8 cellular contexts compared by ENCODE assay signal in genomic region chr12:95117178-95117599, GRCh38. TPM values are rescaled to one million over a fixed set of nuclear protein-coding genes. Genes with fewer than 3 reads are reported as not detected.
DNase-seq lines count a peak whose midpoint lies in the region; ATAC-seq, FAIRE-seq and TF ChIP-seq lines count a peak whose summit lies in the region.

No MANE protein-coding gene starts in this region.

- CTCF ChIA-PET in K562 (lab: Yijun Ruan, JAX; ENCODE audit: low intra/inter-chr PET ratio): interaction anchor here (0.5 to 2.6 kb wide), 5 partner anchors 100 to 967 kb away, joined by 3 to 32 read pairs (median 4); partner anchors contain the start of genes FGD6 and VEZT

- no peak for TF ChIP-seq POLR2A in K562 (conservative IDR thresholded peaks at IDR 0.05)

- H4K20me1 ChIP-seq in K562 (replicated peaks; ENCODE audit: control insufficient read depth, insufficient read depth, low read length): no peaks in the 10 kb centered on the region

- peak; percentile 1 to 15 for DNase-seq in NCI-H187 (lab: John Stamatoyannopoulos, UW)
- peak; percentile 31 for DNase-seq in T1000 (lab: John Stamatoyannopoulos, UW)
- DNase-seq in K562 (ENCODE audit: extremely low read depth in 1 of 4, low spot score in 3 of 4): peak; percentile 54 to 84 (median 60)
- DNase-seq in iPS-NIHi11 (ENCODE audit: low spot score): peak; percentile 56
- DNase-seq in stimulated activated CD4-positive, alpha-beta T cell treated with anti-CD3 and anti-CD28 coated beads, Interleukin-15, amount 100 ng/mL, for 1 hour (ENCODE audit: low read depth in 1 of 2, low spot score in 1 of 2): peak; percentile 10 to 22
- DNase-seq in OCI-M2 (lab: John Stamatoyannopoulos, UW; ENCODE audit: unreplicated experiment): no peak

- TF ChIP-seq RAD21 in K562 (CRISPR knock-in tag; conservative IDR thresholded peaks at IDR 0.05 in 1 of 2, IDR thresholded peaks at IDR 0.05 in 1 of 2): peak; percentile 94 to 97

- TF ChIP-seq CTCF in GM12875 (IDR thresholded peaks at IDR 0.05; ENCODE audit: borderline replicate concordance, insufficient read depth, low read depth, low read length) (peak; percentile 40; the same call in 1 of the 2 replicates), K562 (IDR thresholded peaks at IDR 0.05 in 2 of 3, conservative IDR thresholded peaks at IDR 0.05 in 1 of 3; ENCODE audit: insufficient read depth in 2 of 3, low read depth in 1 of 3, low read length in 3 of 3) (peak; percentile 52 to 78 (median 66); a peak in 5 of 6 replicates)

- no peak overlapping the region for H3K9ac ChIP-seq in K562 (ENCODE audit: insufficient read depth in 1 of 2, low read depth in 2 of 2, low read length in 2 of 2)

- no peaks in the 10 kb centered on the region for H3K9me3 ChIP-seq in K562 (replicated peaks; ENCODE audit: control insufficient read depth, insufficient read depth, low read depth, low read length)

- no peak overlapping the region for H2AFZ ChIP-seq in K562 (ENCODE audit: low read depth, low read length)

- H3K4me3 ChIP-seq in GM12875 (ENCODE audit: low read depth, low read length) (no peak overlapping the region), K562 (no peak overlapping the region)

- POLR2A ChIA-PET in K562 (lab: Yijun Ruan, JAX): interaction anchor here (1.1 kb wide), 1 partner anchor 219 kb away, joined by 5 read pairs; no protein-coding TSS in a partner anchor

- BruUV-seq in K562 (replicated peaks; lab: Mats Ljungman, UMichigan): no TSS peak

- H3K36me3 ChIP-seq in K562 (ENCODE audit: control insufficient read depth, insufficient read depth, low read length): peaks cover 5% of the 10 kb centered on the region; the same call in 1 of the 3 replicates

- WGBS in K562 (ENCODE audit: insufficient coverage, low coverage, missing lambda C conversion rate): 0% methylated on average over 2 of the region's 2 CpGs

- no peak overlapping the region for H3K27ac ChIP-seq in K562 (ENCODE audit: extremely low read depth, low read depth, low read length)

- no peaks in the 10 kb centered on the region for H3K9me1 ChIP-seq in K562 (ENCODE audit: control insufficient read depth, insufficient read depth, low read length)

- ATAC-seq in HG02763 (IDR thresholded peaks at IDR 0.05; ENCODE audit: unreplicated experiment) (peak; percentile 72), K562 (peak; percentile 97)

- H3K27me3 ChIP-seq in K562 (ENCODE audit: control insufficient read depth in 2 of 2, insufficient read depth in 2 of 2, low read length in 2 of 2): no peaks in the 10 kb centered on the region

- no peaks in the 10 kb centered on the region; a peak in 1 of 5 replicates for H3K4me1 ChIP-seq in K562 (replicated peaks in 1 of 2; ENCODE audit: control insufficient read depth in 2 of 2, insufficient read depth in 2 of 2, low read length in 2 of 2)

- H3K79me2 ChIP-seq in K562 (ENCODE audit: control insufficient read depth, insufficient read depth, low read length): no peaks in the 10 kb centered on the region

- intact Hi-C loops in K562 (cut with micrococcal nuclease): loop anchor here (1.0 kb wide), 3 partner anchors 100 to 417 kb away; partner anchors contain the start of genes FGD6 and VEZT

- in situ Hi-C loops in K562 (cut with MboI): loop anchor here (5.0 kb wide), 1 partner anchor 415 kb away; no protein-coding TSS in a partner anchor

- no peak for TF ChIP-seq EP300 in K562 (IDR thresholded peaks at IDR 0.05; ENCODE audit: low read length)

- H3K4me2 ChIP-seq in K562 (ENCODE audit: insufficient read depth, low read length): no peak overlapping the region

- peak; percentile 91 for FAIRE-seq in K562 (lab: Jason Lieb, UNC)

TF ChIP-seq in K562, 482 proteins besides CTCF, POLR2A, EP300 and RAD21 (continues in another document):
- TF ChIP-seq, protein P1, sequence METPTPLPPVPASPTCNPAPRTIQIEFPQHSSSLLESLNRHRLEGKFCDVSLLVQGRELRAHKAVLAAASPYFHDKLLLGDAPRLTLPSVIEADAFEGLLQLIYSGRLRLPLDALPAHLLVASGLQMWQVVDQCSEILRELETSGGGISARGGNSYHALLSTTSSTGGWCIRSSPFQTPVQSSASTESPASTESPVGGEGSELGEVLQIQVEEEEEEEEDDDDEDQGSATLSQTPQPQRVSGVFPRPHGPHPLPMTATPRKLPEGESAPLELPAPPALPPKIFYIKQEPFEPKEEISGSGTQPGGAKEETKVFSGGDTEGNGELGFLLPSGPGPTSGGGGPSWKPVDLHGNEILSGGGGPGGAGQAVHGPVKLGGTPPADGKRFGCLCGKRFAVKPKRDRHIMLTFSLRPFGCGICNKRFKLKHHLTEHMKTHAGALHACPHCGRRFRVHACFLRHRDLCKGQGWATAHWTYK (CRISPR knock-in tag; IDR thresholded peaks at IDR 0.05): no peak
- TF ChIP-seq HDAC8 (tag; IDR thresholded peaks at IDR 0.05): no peak
- no peak for TF ChIP-seq HEY1 (CRISPR knock-in tag; IDR thresholded peaks at IDR 0.05; ENCODE audit: borderline replicate concordance)
- no peak for TF ChIP-seq KLF16 (IDR thresholded peaks at IDR 0.05)
- TF ChIP-seq CC2D1A (IDR thresholded peaks at IDR 0.05): peak; percentile 70; the same call in 1 of the 2 replicates
- TF ChIP-seq FOXA1 (IDR thresholded peaks at IDR 0.05; ENCODE audit: borderline replicate concordance): no peak
- no peak for TF ChIP-seq FOSL1 (tag; conservative IDR thresholded peaks at IDR 0.05)
- TF ChIP-seq NFE2 (IDR thresholded peaks at IDR 0.05; ENCODE audit: low read depth): peak; percentile 42; the same call in 1 of the 2 replicates
- no peak for TF ChIP-seq ZNF75A (CRISPR knock-in tag; IDR thresholded peaks at IDR 0.05)
- no peak for TF ChIP-seq DACH1 (IDR thresholded peaks at IDR 0.05; ENCODE audit: partially characterized antibody)
- 0 out of 2 replicates have a peak, but pooled peaks have one; percentile 3 for TF ChIP-seq JUND (IDR thresholded peaks at IDR 0.05; ENCODE audit: borderline replicate concordance, low read depth, low read length)
- TF ChIP-seq JUND (tag; IDR thresholded peaks at IDR 0.05; ENCODE audit: borderline replicate concordance, low read depth, low read length): no peak
- no peak for TF ChIP-seq POLR2H (tag; IDR thresholded peaks at IDR 0.05; ENCODE audit: low read depth)
- TF ChIP-seq CBX1 (IDR thresholded peaks at IDR 0.05; ENCODE audit: low read depth): no peak
- TF ChIP-seq HOMEZ (CRISPR knock-in tag; IDR thresholded peaks at IDR 0.05): no peak
- no peak for TF ChIP-seq ARID3B (CRISPR knock-in tag; IDR thresholded peaks at IDR 0.05; ENCODE audit: borderline replicate concordance)
- no peak for TF ChIP-seq HSF4 (CRISPR knock-in tag; IDR thresholded peaks at IDR 0.05; ENCODE audit: borderline replicate concordance)
- no peak for TF ChIP-seq CREB1 (IDR thresholded peaks at IDR 0.05)
- no peak for TF ChIP-seq CREB1 (CRISPR knock-in tag; IDR thresholded peaks at IDR 0.05)
- peak; percentile 13; the same call in 1 of the 2 replicates for TF ChIP-seq RB1 (IDR thresholded peaks at IDR 0.05; ENCODE audit: low read depth)
- TF ChIP-seq ZNF384 (IDR thresholded peaks at IDR 0.05; ENCODE audit: low read depth, low read length): peak; percentile 81
- no peak for TF ChIP-seq HDAC6 (IDR thresholded peaks at IDR 0.05; ENCODE audit: low read depth, low read length)

RNA-seq across cellular contexts. Expression of gene NR2C1, which starts 43.8 kb away (rescaled TPM):
- 55.0 and 149 TPM in 2 replicates for total RNA-seq in K562 (2011; cell fraction: chromatin; rRNA removed; ENCODE audit: low replicate concordance)
- 27.5 and 31.3 TPM in 2 replicates for total RNA-seq in K562 (2011; cell fraction: nucleolus; rRNA removed)
- 43.5 and 64.3 TPM in 2 replicates for total RNA-seq in K562 (2011; cell fraction: nucleoplasm; rRNA removed)
- total RNA-seq in K562 (2014; rRNA removed) (25.3 and 28.8 TPM in 2 replicates), K562 (2014; rRNA removed; fragmentation: Illumina TruSeq; extraction: Trizol) (35.1 and 35.6 TPM in 2 replicates), K562 (2015; rRNA removed; fragmentation: Illumina TruSeq; extraction: Trizol) (35.9 and 39.7 TPM in 2 replicates), K562 (2021) (27.6 and 27.9 TPM in 2 replicates)
- polyA plus RNA-seq in K562 (2011; rRNA removed) (42.4 and 47.3 TPM in 2 replicates), K562 (2014; fragmentation: Illumina TruSeq; extraction: Trizol) (35.7 and 41.1 TPM in 2 replicates), K562 (2014; fragmentation: Nextera tagmentation; extraction: Ambion mirVana) (10 to 100 TPM in 1 of 2 experiments, 1 to 10 TPM in 1; 8.5 to 12.8 TPM), K562 (2014; rRNA removed) (36.2 and 37.9 TPM in 2 replicates)
- polyA plus RNA-seq in K562 (2011; cell fraction: cytosol; rRNA removed): 5.9 and 14.0 TPM in 2 replicates
- polyA plus RNA-seq in K562 (2011; cell fraction: nucleus; rRNA removed): 90.9 and 143 TPM in 2 replicates
- 16.7 and 26.9 TPM in 2 replicates for polyA plus RNA-seq in K562 (2012)
- polyA minus RNA-seq in K562 (2011; rRNA and poly(A)+ RNA removed): 30.1 and 36.1 TPM in 2 replicates
- 11.6 and 17.8 TPM in 2 replicates for polyA minus RNA-seq in K562 (2011; cell fraction: cytosol; rRNA and poly(A)+ RNA removed)
- 34.3 and 57.3 TPM in 2 replicates for polyA minus RNA-seq in K562 (2011; cell fraction: nucleus; rRNA and poly(A)+ RNA removed)
